In the genomic region with DNA sequence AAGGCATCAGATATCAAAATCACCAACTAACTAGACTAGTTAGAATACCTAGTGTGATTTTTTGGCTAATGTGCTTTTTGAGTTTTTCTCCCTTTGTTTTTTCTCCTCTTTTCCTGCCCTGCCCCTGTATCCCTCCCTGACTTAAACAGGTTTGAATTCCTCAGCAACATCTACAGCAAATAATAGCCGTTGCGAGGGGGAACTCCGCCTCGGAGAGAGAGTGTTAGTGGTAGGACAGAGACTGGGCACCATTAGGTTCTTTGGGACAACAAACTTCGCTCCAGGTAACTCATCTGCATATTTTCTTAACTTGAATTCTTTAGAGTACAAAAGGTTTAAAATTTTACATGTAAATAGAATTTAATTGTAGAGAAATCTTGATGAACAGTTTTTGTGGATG, we compare ENCODE assay signal across 28 cellular contexts.
"Had no signal": no experiment of that assay in that cellular context is flagged by ENCODE, and none has a peak within 500 bp of the region (broad histone marks: within the 10 kb centered on the region; RNA-seq: fewer than 3 reads in every experiment).

No MANE protein-coding gene starts in this region.

- H3K36me3 Mint-ChIP-seq: activated naive CD4-positive, alpha-beta T cell treated with anti-CD3 and anti-CD28 coated beads, Interleukin-2, amount 50 U/mL, for 72 hours had no signal

- DNase-seq: activated CD4-positive, alpha-beta memory T cell treated with anti-CD3 and anti-CD28 coated beads, Interleukin-2, amount 10 ng/mL, durations not matched to agents 7 days and 5 days; activated CD4-positive, alpha-beta T cell treated with anti-CD3 and anti-CD28 coated beads for 1 hour; activated CD4-positive, alpha-beta T cell treated with anti-CD3 and anti-CD28 coated beads for 4 hours; activated CD4-positive, alpha-beta T cell treated with anti-CD3 and anti-CD28 coated beads, Interleukin-2, amount 10 ng/mL, durations not matched to agents 7 days and 5 days; activated CD4-positive, alpha-beta T cell treated with anti-CD3 and anti-CD28 coated beads, Interleukin-2, amount 50 U/mL, for 4 hours; activated CD8-positive, alpha-beta memory T cell treated with anti-CD3 and anti-CD28 coated beads, Interleukin-2, amount 50 U/mL, for 48 hours; activated gamma-delta T cell; activated naive CD4-positive, alpha-beta T cell; activated naive CD4-positive, alpha-beta T cell treated with anti-CD3 and anti-CD28 coated beads, Interleukin-2, amount 10 ng/mL, durations not matched to agents 7 days and 5 days; activated naive CD8-positive, alpha-beta T cell treated with anti-CD3 and anti-CD28 coated beads, Interleukin-2, amount 10 ng/mL, durations not matched to agents 7 days and 5 days; activated T-cell treated with anti-CD3 and anti-CD28 coated beads for 4 hours; activated T-cell treated with anti-CD3 and anti-CD28 coated beads, Interleukin-2, amount 50 U/mL, for 24 hours; activated T-cell treated with anti-CD3 and anti-CD28 coated beads, Interleukin-2, amount 50 U/mL, for 72 hours; brain microvascular endothelial cell; dorsolateral prefrontal cortex; effector memory CD4-positive, alpha-beta T cell; endodermal cell; foreskin fibroblast; glutamatergic neuron; heart left ventricle; T-helper 2 cell had no signal

- H3K9me3 ChIP-seq: heart left ventricle had no signal

- H3K27me3 Mint-ChIP-seq: activated CD4-positive, alpha-beta memory T cell treated with anti-CD3 and anti-CD28 coated beads, Interleukin-2, amount 10 ng/mL, durations not matched to agents 7 days and 5 days; activated CD4-positive, alpha-beta T cell treated with anti-CD3 and anti-CD28 coated beads, Interleukin-2, amount 10 ng/mL, durations not matched to agents 7 days and 5 days; activated naive CD4-positive, alpha-beta T cell treated with anti-CD3 and anti-CD28 coated beads, Interleukin-2, amount 10 ng/mL, durations not matched to agents 7 days and 5 days; activated naive CD8-positive, alpha-beta T cell treated with anti-CD3 and anti-CD28 coated beads, Interleukin-2, amount 10 ng/mL, durations not matched to agents 7 days and 5 days; activated T-cell treated with anti-CD3 and anti-CD28 coated beads, Interleukin-2, amount 50 U/mL, for 24 hours; central memory CD8-positive, alpha-beta T cell; dendritic cell treated with granulocyte-macrophage colony-stimulating factor and Interleukin-4, amounts not matched to agents 40 ng/mL and 50 ng/mL, for 4 days had no signal

- ATAC-seq: activated naive CD4-positive, alpha-beta T cell treated with anti-CD3 and anti-CD28 coated beads, Interleukin-2, amount 50 U/mL, for 72 hours; activated T-cell treated with anti-CD3 and anti-CD28 coated beads, Interleukin-2, amount 50 U/mL, for 72 hours; esophagus mucosa; heart left ventricle had no signal

- H3K4me1 Mint-ChIP-seq: activated CD4-positive, alpha-beta memory T cell treated with anti-CD3 and anti-CD28 coated beads, Interleukin-2, amount 10 ng/mL, durations not matched to agents 7 days and 5 days; activated CD4-positive, alpha-beta T cell treated with anti-CD3 and anti-CD28 coated beads, Interleukin-2, amount 10 ng/mL, durations not matched to agents 7 days and 5 days; activated naive CD4-positive, alpha-beta T cell treated with anti-CD3 and anti-CD28 coated beads, Interleukin-2, amount 10 ng/mL, durations not matched to agents 7 days and 5 days had no signal

- H3K4me3 ChIP-seq: coronary artery, dorsolateral prefrontal cortex, heart left ventricle had no signal

- FAIRE-seq: bronchial epithelial cell, frontal cortex had no signal

- H3K4me3 Mint-ChIP-seq: activated CD4-positive, alpha-beta memory T cell treated with anti-CD3 and anti-CD28 coated beads, Interleukin-2, amount 10 ng/mL, durations not matched to agents 7 days and 5 days; activated CD4-positive, alpha-beta T cell treated with anti-CD3 and anti-CD28 coated beads, Interleukin-2, amount 10 ng/mL, durations not matched to agents 7 days and 5 days; activated naive CD4-positive, alpha-beta T cell treated with anti-CD3 and anti-CD28 coated beads, Interleukin-2, amount 10 ng/mL, durations not matched to agents 7 days and 5 days; activated naive CD8-positive, alpha-beta T cell treated with anti-CD3 and anti-CD28 coated beads, Interleukin-2, amount 10 ng/mL, durations not matched to agents 7 days and 5 days; activated T-cell treated with anti-CD3 and anti-CD28 coated beads, Interleukin-2, amount 50 U/mL, for 24 hours; activated T-cell treated with anti-CD3 and anti-CD28 coated beads, Interleukin-2, amount 50 U/mL, for 72 hours; central memory CD8-positive, alpha-beta T cell; dendritic cell treated with granulocyte-macrophage colony-stimulating factor and Interleukin-4, amounts not matched to agents 40 ng/mL and 50 ng/mL, for 4 days; endodermal cell had no signal

- H3K27ac Mint-ChIP-seq: activated CD4-positive, alpha-beta memory T cell treated with anti-CD3 and anti-CD28 coated beads, Interleukin-2, amount 10 ng/mL, durations not matched to agents 7 days and 5 days; activated CD4-positive, alpha-beta T cell treated with anti-CD3 and anti-CD28 coated beads, Interleukin-2, amount 10 ng/mL, durations not matched to agents 7 days and 5 days; activated naive CD4-positive, alpha-beta T cell treated with anti-CD3 and anti-CD28 coated beads, Interleukin-2, amount 10 ng/mL, durations not matched to agents 7 days and 5 days; activated naive CD4-positive, alpha-beta T cell treated with anti-CD3 and anti-CD28 coated beads, Interleukin-2, amount 50 U/mL, for 72 hours; activated naive CD8-positive, alpha-beta T cell treated with anti-CD3 and anti-CD28 coated beads, Interleukin-2, amount 10 ng/mL, durations not matched to agents 7 days and 5 days; activated T-cell treated with anti-CD3 and anti-CD28 coated beads, Interleukin-2, amount 50 U/mL, for 24 hours; activated T-cell treated with anti-CD3 and anti-CD28 coated beads, Interleukin-2, amount 50 U/mL, for 72 hours; dendritic cell treated with granulocyte-macrophage colony-stimulating factor and Interleukin-4, amounts not matched to agents 40 ng/mL and 50 ng/mL, for 4 days; endodermal cell had no signal

- H3K27me3 ChIP-seq: brain microvascular endothelial cell, dorsolateral prefrontal cortex, heart left ventricle had no signal

- H3K9me3 Mint-ChIP-seq: activated CD4-positive, alpha-beta memory T cell treated with anti-CD3 and anti-CD28 coated beads, Interleukin-2, amount 10 ng/mL, durations not matched to agents 7 days and 5 days; activated CD4-positive, alpha-beta T cell treated with anti-CD3 and anti-CD28 coated beads, Interleukin-2, amount 10 ng/mL, durations not matched to agents 7 days and 5 days; activated naive CD4-positive, alpha-beta T cell treated with anti-CD3 and anti-CD28 coated beads, Interleukin-2, amount 10 ng/mL, durations not matched to agents 7 days and 5 days; activated naive CD4-positive, alpha-beta T cell treated with anti-CD3 and anti-CD28 coated beads, Interleukin-2, amount 50 U/mL, for 72 hours; activated naive CD8-positive, alpha-beta T cell treated with anti-CD3 and anti-CD28 coated beads, Interleukin-2, amount 10 ng/mL, durations not matched to agents 7 days and 5 days; activated T-cell treated with anti-CD3 and anti-CD28 coated beads, Interleukin-2, amount 50 U/mL, for 24 hours; activated T-cell treated with anti-CD3 and anti-CD28 coated beads, Interleukin-2, amount 50 U/mL, for 72 hours; central memory CD8-positive, alpha-beta T cell; dendritic cell treated with granulocyte-macrophage colony-stimulating factor and Interleukin-4, amounts not matched to agents 40 ng/mL and 50 ng/mL, for 4 days; endodermal cell had no signal

- H3K4me1 ChIP-seq: heart left ventricle had no signal

- H3K27ac ChIP-seq: brain microvascular endothelial cell, coronary artery, heart left ventricle had no signal
